In genomic region chr6:163532526-163533078, GRCh38 we compare ENCODE assay signal across 23 cellular contexts.
A peak's percentile ranks its signal among the peaks of the same experiment; 100 is the strongest.
DNase-seq lines count a peak whose midpoint lies in the region; ATAC-seq and TF ChIP-seq lines count a peak whose summit lies in the region.
"Had no signal": no experiment of that assay in that cellular context is flagged by ENCODE, and none has a peak within 500 bp of the region (broad histone marks: within the 10 kb centered on the region; RNA-seq: fewer than 3 reads in every experiment).

No MANE protein-coding gene starts in this region.

- H3K4me1 ChIP-seq in KMS-11 (ENCODE audit: low read depth, poor library complexity, severe bottlenecking) (peaks cover 18% of the 10 kb centered on the region), osteoblast (ENCODE audit: insufficient read depth, low read length) (peaks cover 50% of the 10 kb centered on the region), tibial nerve (peaks cover 0 to 99% (median 66%) of the 10 kb centered on the region in 4 donors)

- peaks cover 3% of the 10 kb centered on the region for H3K9me3 Mint-ChIP-seq in glutamatergic neuron (ENCODE audit: unreplicated experiment)
- H3K9me3 Mint-ChIP-seq: activated CD4-positive, alpha-beta memory T cell treated with anti-CD3 and anti-CD28 coated beads, Interleukin-2, amount 10 ng/mL, durations not matched to agents 7 days and 5 days; CD4-positive, alpha-beta memory T cell; immature natural killer cell had no signal

- POLR2A ChIA-PET in AG04450 (lab: Yijun Ruan, JAX) = no interaction called here

- CTCF ChIA-PET in AG04450 (lab: Charles Lee) = interaction anchor here (0.6 kb wide), 1 partner anchor 31 kb away, joined by 3 read pairs; no protein-coding TSS in a partner anchor

- H3K4me3 ChIP-seq in AG04450 (ENCODE audit: low read depth, low read length) (no peak overlapping the region), KMS-11 (IDR thresholded peaks at IDR 0.05; ENCODE audit: insufficient read depth, low read depth, low read length) (no peak overlapping the region), osteoblast (ENCODE audit: insufficient read depth, low read length) (no peak overlapping the region), WERI-Rb-1 (ENCODE audit: low read depth, low read length) (no peak overlapping the region), tibial nerve (no peak overlapping the region)
- H3K4me3 ChIP-seq: hepatocyte, lung, vagina had no signal

- 35 to 38% methylated on average over 5 of the region's 5 CpGs for WGBS in tibial nerve, 2 donors

- no peak for ATAC-seq in GM21390 (IDR thresholded peaks at IDR 0.05; ENCODE audit: unreplicated experiment)
- ATAC-seq: activated CD4-positive, CD25-positive, alpha-beta regulatory T cell treated with anti-CD3 and anti-CD28 coated beads, Interleukin-2, amount 50 U/mL, for 24 hours had no signal

- no peaks in the 10 kb centered on the region for H3K27me3 Mint-ChIP-seq in glutamatergic neuron (ENCODE audit: unreplicated experiment)
- H3K27me3 Mint-ChIP-seq: activated CD4-positive, alpha-beta memory T cell treated with anti-CD3 and anti-CD28 coated beads, Interleukin-2, amount 10 ng/mL, durations not matched to agents 7 days and 5 days; CD4-positive, alpha-beta memory T cell had no signal

- no peak overlapping the region for H3K4me3 Mint-ChIP-seq in glutamatergic neuron (ENCODE audit: unreplicated experiment)
- H3K4me3 Mint-ChIP-seq: activated CD4-positive, alpha-beta memory T cell treated with anti-CD3 and anti-CD28 coated beads, Interleukin-2, amount 10 ng/mL, durations not matched to agents 7 days and 5 days; CD4-positive, alpha-beta memory T cell; immature natural killer cell had no signal

- H3K27me3 ChIP-seq in AG04450 (ENCODE audit: control insufficient read depth, insufficient read depth, low read length) (no peaks in the 10 kb centered on the region), KMS-11 (ENCODE audit: insufficient read depth, low read depth) (no peaks in the 10 kb centered on the region), osteoblast (ENCODE audit: insufficient read depth, low read length) (no peaks in the 10 kb centered on the region), WERI-Rb-1 (ENCODE audit: insufficient read depth, low read depth, severe bottlenecking) (no peaks in the 10 kb centered on the region), tibial nerve (no peaks in the 10 kb centered on the region)
- H3K27me3 ChIP-seq: dorsolateral prefrontal cortex, hepatocyte, vagina had no signal

- H3K9ac ChIP-seq in KMS-11 = no peak overlapping the region

- TF ChIP-seq POLR2A in tibial nerve (IDR thresholded peaks at IDR 0.05) = no peak

- H3K27ac ChIP-seq in AG04450 (ENCODE audit: low read depth, low read length) = peak overlapping the region; percentile 11
- no peak overlapping the region for H3K27ac ChIP-seq in KMS-11
- H3K27ac ChIP-seq in osteoblast (ENCODE audit: low read depth, low read length) = peak overlapping the region; percentile 41
- no peak overlapping the region for H3K27ac ChIP-seq in WERI-Rb-1
- H3K27ac ChIP-seq in tibial nerve = peak overlapping the region in 2 of 4 donors; percentile 25 to 60
- H3K27ac ChIP-seq: hepatocyte, vagina had no signal

- peaks cover 19% of the 10 kb centered on the region; the same call in 1 of the 2 replicates for H4K20me1 ChIP-seq in KMS-11 (ENCODE audit: insufficient read depth)
- peaks cover 31% of the 10 kb centered on the region for H4K20me1 ChIP-seq in osteoblast (ENCODE audit: insufficient read depth, low read length)

- TF ChIP-seq CTCF in AG04450 (IDR thresholded peaks at IDR 0.05; ENCODE audit: low read depth, low read length) (no peak), KMS-11 (conservative IDR thresholded peaks at IDR 0.05; ENCODE audit: low read depth, low read length) (no peak), glutamatergic neuron (IDR thresholded peaks at IDR 0.05; ENCODE audit: partially characterized antibody, unreplicated experiment) (no peak), osteoblast (IDR thresholded peaks at IDR 0.05; ENCODE audit: extremely low read depth, low read depth, low read length) (no peak), WERI-Rb-1 (IDR thresholded peaks at IDR 0.05; ENCODE audit: low read depth, low read length) (no peak), tibial nerve (IDR thresholded peaks at IDR 0.05) (no peak)

- H3K27ac Mint-ChIP-seq in glutamatergic neuron (ENCODE audit: unreplicated experiment) = peak overlapping the region; percentile 56
- H3K27ac Mint-ChIP-seq: activated CD4-positive, alpha-beta memory T cell treated with anti-CD3 and anti-CD28 coated beads, Interleukin-2, amount 10 ng/mL, durations not matched to agents 7 days and 5 days; immature natural killer cell had no signal

- H3K9me3 ChIP-seq in AG04450 (ENCODE audit: control insufficient read depth, insufficient read depth, low read length) (no peaks in the 10 kb centered on the region), osteoblast (ENCODE audit: low read depth, low read length) (no peaks in the 10 kb centered on the region), WERI-Rb-1 (ENCODE audit: severe bottlenecking) (no peaks in the 10 kb centered on the region), tibial nerve (no peaks in the 10 kb centered on the region)
- H3K9me3 ChIP-seq: vagina had no signal

- H3K4me2 ChIP-seq in KMS-11 (0 out of 2 replicates have a peak overlapping the region, but pooled peaks have one; percentile 29), osteoblast (ENCODE audit: insufficient read depth, low read length) (no peak overlapping the region)
- H3K4me2 ChIP-seq: hepatocyte had no signal

- H3K79me2 ChIP-seq in KMS-11 (ENCODE audit: insufficient read depth, low read depth) (peaks cover 52% of the 10 kb centered on the region), osteoblast (ENCODE audit: insufficient read depth, low read length) (peaks cover 88% of the 10 kb centered on the region)

- H3K4me1 Mint-ChIP-seq in glutamatergic neuron (ENCODE audit: low read depth, unreplicated experiment) = peaks cover 49% of the 10 kb centered on the region
- H3K4me1 Mint-ChIP-seq: activated CD4-positive, alpha-beta memory T cell treated with anti-CD3 and anti-CD28 coated beads, Interleukin-2, amount 10 ng/mL, durations not matched to agents 7 days and 5 days had no signal

- DNase-seq in AG04450 (ENCODE audit: low read depth, low spot score) (no peak), glutamatergic neuron (no peak), osteoblast (ENCODE audit: insufficient read length, low spot score, missing footprints) (no peak), WERI-Rb-1 (no peak), tibial nerve (ENCODE audit: low spot score in 2 of 2) (no peak)
- DNase-seq in central memory CD4-positive, alpha-beta T cell = no peak
- DNase-seq: activated CD4-positive, alpha-beta memory T cell treated with anti-CD3 and anti-CD28 coated beads, Interleukin-2, amount 10 ng/mL, durations not matched to agents 7 days and 5 days; activated gamma-delta T cell; CD4-positive, alpha-beta memory T cell; dorsolateral prefrontal cortex; immature natural killer cell; NCI-H1048; NCI-H187 treated with DMSO at 0.1 percent for 48 hours; NCI-H2227 treated with DMSO at 0.1 percent for 48 hours; NCI-H774; retina; SIG-M5 had no signal

- H3K36me3 Mint-ChIP-seq in glutamatergic neuron (ENCODE audit: unreplicated experiment) = no peaks in the 10 kb centered on the region

- TF ChIP-seq EP300 in tibial nerve (IDR thresholded peaks at IDR 0.05) = no peak

- H3K36me3 ChIP-seq in KMS-11 (ENCODE audit: insufficient read depth) (no peaks in the 10 kb centered on the region), osteoblast (ENCODE audit: insufficient read depth, low read length) (peaks cover 4% of the 10 kb centered on the region), WERI-Rb-1 (no peaks in the 10 kb centered on the region), tibial nerve (peaks cover 0 to 9% (median 0%) of the 10 kb centered on the region in 3 donors)
- H3K36me3 ChIP-seq: vagina had no signal

- H2AFZ ChIP-seq in KMS-11 (ENCODE audit: low read depth) (no peak overlapping the region), osteoblast (ENCODE audit: low read length) (no peak overlapping the region)
- H2AFZ ChIP-seq: hepatocyte had no signal

Comparison
In these comparisons a context has a peak if more than half of its experiments do, and no peak if none do; other contexts are left out.
1. H3K27ac ChIP-seq: peak in AG04450 (single experiment) and osteoblast (single experiment); none in KMS-11 (single experiment) and WERI-Rb-1 (single experiment).